23 cellular contexts compared by ENCODE assay signal in genomic region chr5:60595183-60595582, GRCh38.
"Had no signal": no experiment of that assay in that cellular context is flagged by ENCODE, and none has a peak within 500 bp of the region (broad histone marks: within the 10 kb centered on the region; RNA-seq: fewer than 3 reads in every experiment).

No MANE protein-coding gene starts in this region.

- ATAC-seq: activated CD8-positive, alpha-beta T cell treated with anti-CD3 and anti-CD28 coated beads, Interleukin-2, amount 10 ng/mL, durations not matched to agents 7 days and 5 days; K562; WTC11 had no signal

- H3K4me1 ChIP-seq: SJSA1 had no signal

- H3K9me3 ChIP-seq: SJSA1 had no signal

- H3K27me3 ChIP-seq: SJSA1 had no signal

- H3K36me3 ChIP-seq: SJSA1 had no signal

- H3K27ac ChIP-seq: SJSA1 had no signal

- FAIRE-seq: astrocyte, K562, RCC 7860 had no signal

- H3K4me3 ChIP-seq: K562, SJSA1 had no signal

- DNase-seq: activated CD4-positive, alpha-beta T cell treated with anti-CD3 and anti-CD28 coated beads for 48 hours; activated CD4-positive, alpha-beta T cell treated with anti-CD3 and anti-CD28 coated beads, Interleukin-2, amount 50 U/mL, for 4 hours; activated CD4-positive, CD25-positive, alpha-beta regulatory T cell treated with anti-CD3 and anti-CD28 coated beads, Interleukin-2, amount 50 U/mL, for 72 hours; activated CD8-positive, alpha-beta memory T cell treated with anti-CD3 and anti-CD28 coated beads, Interleukin-2, amount 50 U/mL, for 48 hours; activated CD8-positive, alpha-beta T cell treated with anti-CD3 and anti-CD28 coated beads, Interleukin-2, amount 10 ng/mL, durations not matched to agents 7 days and 5 days; activated T-cell treated with anti-CD3 and anti-CD28 coated beads, Interleukin-2, amount 50 U/mL, for 1 hour; amniotic stem cell; Karpas-422; MM.1S; NCI-H1105; NCI-H1436; NCI-H1694 treated with DMSO at 0.1 percent for 48 hours; NCI-H2029 treated with DMSO at 0.1 percent for 48 hours; NCI-H510A treated with DMSO at 0.1 percent for 48 hours; NCI-H69; NK-92 treated with Interleukin-12 subunit alpha and Interleukin-12 subunit beta, amount 100 ng/mL, for 24 hours; OCI-M1; SHP77 had no signal
